Comparison of ENCODE assay signal across 1 cellular context in the genomic region with DNA sequence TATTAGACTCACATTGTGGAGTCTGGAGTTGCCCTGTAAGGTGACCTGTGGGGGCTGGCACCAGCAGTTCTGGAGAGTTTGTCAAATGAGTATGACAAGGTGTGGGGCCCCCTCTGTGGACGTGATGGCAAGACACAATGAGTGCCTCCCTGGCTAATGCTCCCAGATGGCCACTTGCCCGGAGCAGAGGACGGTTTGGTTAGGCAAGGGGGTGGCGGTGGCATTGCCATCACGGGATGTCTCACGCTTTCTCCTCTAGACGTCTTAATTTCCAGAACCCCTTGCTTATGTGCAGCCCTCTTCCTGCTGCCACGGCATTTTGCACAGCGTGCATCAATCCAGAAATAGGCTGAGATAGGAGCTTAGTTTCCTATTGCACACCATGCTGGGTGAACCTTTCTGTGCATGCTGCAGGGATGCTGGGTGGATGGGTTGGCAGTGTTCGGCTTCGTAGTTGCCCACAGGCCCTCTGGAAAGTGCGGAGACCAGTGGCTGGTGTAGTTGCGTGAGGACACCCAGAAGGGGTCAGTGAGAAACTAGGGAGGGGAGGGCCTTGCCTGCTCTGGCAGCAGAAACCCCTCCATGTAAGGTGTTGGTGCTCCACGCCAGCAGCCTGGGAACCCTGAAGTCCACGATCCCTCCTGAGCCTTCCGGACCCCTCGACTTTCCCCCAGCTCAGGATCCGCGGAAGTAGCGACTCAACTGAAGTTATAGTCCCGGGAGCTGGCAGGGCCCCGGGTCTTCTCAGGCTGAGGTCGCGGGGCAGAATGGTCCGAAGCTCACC.
TF ChIP-seq lines count a peak whose summit lies in the region.

No MANE protein-coding gene starts in this region.

TF ChIP-seq in endothelial cell of umbilical vein, 7 proteins besides CTCF, POLR2A, EP300 and RAD21 (continued from another document):
- no peak for TF ChIP-seq MAX (IDR thresholded peaks at IDR 0.05; ENCODE audit: insufficient read depth, insufficient read length)
TF ChIP-seq in endothelial cell of umbilical vein: peak in this region for 0.
